In genomic region chr14:74546416-74546815, GRCh38 we compare ENCODE assay signal across 20 cellular contexts. TPM values are rescaled to one million over a fixed set of nuclear protein-coding genes. Genes with fewer than 3 reads are reported as not detected.
DNase-seq lines count a peak whose midpoint lies in the region; ATAC-seq and TF ChIP-seq lines count a peak whose summit lies in the region.
"Had no signal": no experiment of that assay in that cellular context is flagged by ENCODE, and none has a peak within 500 bp of the region (broad histone marks: within the 10 kb centered on the region; RNA-seq: fewer than 3 reads in every experiment).

No MANE protein-coding gene starts in this region.

- no peaks in the 10 kb centered on the region for H3K79me2 ChIP-seq in GM23338 (replicated peaks; ENCODE audit: insufficient read depth)

- H2AFZ ChIP-seq in GM23338: no peak overlapping the region
- H2AFZ ChIP-seq: GM23248 had no signal

- POLR2A ChIA-PET in RWPE1 (lab: Yijun Ruan, JAX; ENCODE audit: low non-redundant PET): no interaction called here

- H3K4me2 ChIP-seq in GM23338: no peak overlapping the region
- H3K4me2 ChIP-seq: BLaER1 had no signal

- TF ChIP-seq CTCF in GM23338 (conservative IDR thresholded peaks at IDR 0.05; ENCODE audit: low read depth in 2 of 2): no peak
- no peak for TF ChIP-seq CTCF in RWPE1 (conservative IDR thresholded peaks at IDR 0.05; ENCODE audit: low read depth)
- TF ChIP-seq CTCF in vagina (IDR thresholded peaks at IDR 0.05): no peak
- no peak for TF ChIP-seq CTCF in Peyer's patch (IDR thresholded peaks at IDR 0.05)

- TF ChIP-seq POLR2A in vagina (IDR thresholded peaks at IDR 0.05) (no peak), Peyer's patch (IDR thresholded peaks at IDR 0.05) (no peak)

- ATAC-seq in GM23338: peak; percentile 14
- no peak for ATAC-seq in HG02973 (IDR thresholded peaks at IDR 0.05; ENCODE audit: unreplicated experiment)
- ATAC-seq: HCT116, PC-3 had no signal

- H3K9me2 ChIP-seq in GM23338 (ENCODE audit: insufficient read depth): no peaks in the 10 kb centered on the region

- no peak overlapping the region for H3K4me3 Mint-ChIP-seq in GM23338
- H3K4me3 Mint-ChIP-seq: CD4-positive, alpha-beta memory T cell had no signal

- H3K36me3 ChIP-seq in GM23338 (ENCODE audit: insufficient read depth) (no peaks in the 10 kb centered on the region), vagina (no peaks in the 10 kb centered on the region), Peyer's patch (no peaks in the 10 kb centered on the region)
- H3K36me3 ChIP-seq: BLaER1, SJCRH30 had no signal

- H3K27me3 Mint-ChIP-seq in GM23338 (ENCODE audit: insufficient read depth, low read depth, poor library complexity): peaks cover 4% of the 10 kb centered on the region

- peaks cover 11% of the 10 kb centered on the region for H3K4me1 Mint-ChIP-seq in GM23338
- H3K4me1 Mint-ChIP-seq: CD4-positive, alpha-beta memory T cell had no signal

- peaks cover under 1% of the 10 kb centered on the region; the same call in 1 of the 2 replicates for H3K4me1 ChIP-seq in GM23338 (ENCODE audit: insufficient read depth)
- peaks cover 38% of the 10 kb centered on the region for H3K4me1 ChIP-seq in vagina
- H3K4me1 ChIP-seq in Peyer's patch: no peaks in the 10 kb centered on the region
- H3K4me1 ChIP-seq: BLaER1 had no signal

- H3K36me3 Mint-ChIP-seq in GM23338 (ENCODE audit: low read depth): no peaks in the 10 kb centered on the region
- H3K36me3 Mint-ChIP-seq: CD4-positive, alpha-beta memory T cell had no signal

- H4K20me1 ChIP-seq in GM23338 (replicated peaks; ENCODE audit: insufficient read depth): no peaks in the 10 kb centered on the region
- H4K20me1 ChIP-seq: BLaER1 had no signal

- H3K27me3 ChIP-seq in GM23338 (ENCODE audit: insufficient read depth): no peaks in the 10 kb centered on the region
- H3K27me3 ChIP-seq in vagina: no peaks in the 10 kb centered on the region
- no peaks in the 10 kb centered on the region for H3K27me3 ChIP-seq in Peyer's patch
- H3K27me3 ChIP-seq: BLaER1, SJCRH30 had no signal

- no peaks in the 10 kb centered on the region for H3F3A ChIP-seq in GM23338 (replicated peaks; ENCODE audit: low read depth)

- H3K27ac Mint-ChIP-seq in GM23338: no peak overlapping the region
- H3K27ac Mint-ChIP-seq: CD4-positive, alpha-beta memory T cell had no signal

- CTCF ChIA-PET in RWPE1 (lab: Yijun Ruan, JAX): no interaction called here

- H3K9me3 Mint-ChIP-seq in GM23338: no peaks in the 10 kb centered on the region
- H3K9me3 Mint-ChIP-seq: CD4-positive, alpha-beta memory T cell had no signal

- DNase-seq in GM23338 (ENCODE audit: low spot score): no peak
- no peak for DNase-seq in RWPE1 (ENCODE audit: low spot score)
- DNase-seq in fibroblast of gingiva (ENCODE audit: low read depth): peak; percentile 23
- peak; percentile 77 for DNase-seq in posterior vena cava (ENCODE audit: low spot score)
- no peak for DNase-seq in vagina (ENCODE audit: extremely low spot score in 2 of 2)
- no peak for DNase-seq in Ammon's horn (ENCODE audit: low spot score)
- DNase-seq in Peyer's patch: no peak
- DNase-seq: CD4-positive, alpha-beta memory T cell; DMS153; GF-D8; GM23248; NCI-H1417; NCI-H187 treated with DMSO at 0.1 percent for 48 hours; NCI-H2227 treated with DMSO at 0.1 percent for 48 hours; NCI-H510A treated with DMSO at 0.1 percent for 48 hours; PC-3; SJCRH30 had no signal

- intact Hi-C loops in posterior vena cava (cut with DNase I): no loop called here
- intact Hi-C loops in vagina (cut with DNase I): no loop called here

- H3K4me3 ChIP-seq in GM23338 (no peak overlapping the region), vagina (no peak overlapping the region), Peyer's patch (no peak overlapping the region)
- H3K4me3 ChIP-seq: BLaER1, GM23248, SJCRH30 had no signal

- no peaks in the 10 kb centered on the region for H3K9me3 ChIP-seq in vagina
- H3K9me3 ChIP-seq in Peyer's patch: no peaks in the 10 kb centered on the region
- H3K9me3 ChIP-seq: BLaER1, SJCRH30 had no signal

- no peak overlapping the region for H3K27ac ChIP-seq in GM23338 (ENCODE audit: low read depth)
- H3K27ac ChIP-seq in RWPE1: peak overlapping the region; percentile 50
- no peak overlapping the region for H3K27ac ChIP-seq in vagina
- no peak overlapping the region for H3K27ac ChIP-seq in Peyer's patch
- H3K27ac ChIP-seq: BLaER1, GM23248, SJCRH30 had no signal

TF ChIP-seq in GM23338, 12 proteins besides CTCF, POLR2A, EP300 and RAD21:
- no peak for TF ChIP-seq EZH2 (IDR thresholded peaks at IDR 0.05; ENCODE audit: low read depth, unreplicated experiment)
- TF ChIP-seq CREB1 (CRISPR knock-in tag; IDR thresholded peaks at IDR 0.05; ENCODE audit: low read depth): no peak

RNA-seq across cellular contexts. Expression of gene ISCA2, which starts 52.9 kb away (rescaled TPM):
- 24.9 and 44.0 TPM in 2 replicates for total RNA-seq in GM23338 (2014; rRNA removed; shearing (Covaris generic))
- 156 and 171 TPM in 2 replicates for polyA plus RNA-seq in GM23338 (2016; fragmentation: Nextera tagmentation; extraction: Ambion mirVana)
- total RNA-seq in posterior vena cava (10 to 100 TPM in 1 of 2 donors, 1 to 10 TPM in 1; 9.3 to 12.9 TPM), vagina (26.0 TPM), Peyer's patch (10 to 100 TPM; 11.6 to 18.2 (median 15.8) TPM)

RNA-seq across cellular contexts. Expression of gene NPC2, which starts 53.3 kb away (rescaled TPM):
- 287 and 331 TPM in 2 replicates for total RNA-seq in GM23338 (2014; rRNA removed; shearing (Covaris generic))
- polyA plus RNA-seq in GM23338 (2016; fragmentation: Nextera tagmentation; extraction: Ambion mirVana): 344 and 354 TPM in 2 replicates
- total RNA-seq in posterior vena cava (100 to 1,000 TPM; 147 to 224 TPM), vagina (165 TPM), Peyer's patch (100 to 1,000 TPM; 102 to 208 (median 161) TPM)

Comparison
In these comparisons a context has a peak if more than half of its experiments do, and no peak if none do; other contexts are left out.
1. DNase-seq: peak in fibroblast of gingiva (single experiment) and posterior vena cava (single experiment); none in GM23338 (single experiment), RWPE1 (single experiment), vagina (0 of 2), Ammon's horn (single experiment) and Peyer's patch (0 of 3).